ENCODE assay signal across 22 cellular contexts in genomic region chr9:93649610-93650261, GRCh38.
DNase-seq lines count a peak whose midpoint lies in the region; ATAC-seq and TF ChIP-seq lines count a peak whose summit lies in the region.
"Had no signal": no experiment of that assay in that cellular context is flagged by ENCODE, and none has a peak within 500 bp of the region (broad histone marks: within the 10 kb centered on the region; RNA-seq: fewer than 3 reads in every experiment).

No MANE protein-coding gene starts in this region.

- H3K27ac ChIP-seq in neuronal stem cell (replicated peaks; ENCODE audit: low read length) (no peak overlapping the region), GM23338 (ENCODE audit: low read depth) (no peak overlapping the region)
- H3K27ac ChIP-seq: dorsolateral prefrontal cortex, epithelial cell of prostate, foreskin keratinocyte, SJSA1, thoracic aorta, VCaP had no signal

- no peaks in the 10 kb centered on the region for H3K79me2 ChIP-seq in GM23338 (replicated peaks; ENCODE audit: insufficient read depth)

- H3K27me3 ChIP-seq in neuronal stem cell (ENCODE audit: control insufficient read depth in 3 of 3, insufficient read depth in 3 of 3, low read depth in 1 of 3, low read length in 3 of 3) (no peaks in the 10 kb centered on the region), GM23338 (ENCODE audit: insufficient read depth) (no peaks in the 10 kb centered on the region)
- H3K27me3 ChIP-seq: dorsolateral prefrontal cortex, foreskin keratinocyte, SJSA1 had no signal

- H2BK15ac ChIP-seq in neuronal stem cell (ENCODE audit: low read length): no peak overlapping the region

- H3K4ac ChIP-seq in neuronal stem cell (ENCODE audit: low read length): no peak overlapping the region

- DNase-seq in CD14-positive monocyte (ENCODE audit: low spot score) (peak; percentile 20), GM12864 (ENCODE audit: low read depth) (peak; percentile 10), neuronal stem cell (ENCODE audit: low spot score) (no peak), GM23338 (ENCODE audit: low spot score) (no peak)
- peak; percentile 29 for DNase-seq in activated CD8-positive, alpha-beta memory T cell treated with anti-CD3 and anti-CD28 coated beads, Interleukin-2, amount 50 U/mL, for 48 hours
- no peak for DNase-seq in activated T-helper 1 cell treated with anti-CD3 and anti-CD28 coated beads, Interleukin-12 subunit alpha, Interleukin-12 subunit beta, Interleukin-2, Interleukin-4 antibody, amounts not matched to agents 30 ng/mL and 10 ng/mL and 1 ng/mL, durations not matched to agents 14 hours and 24 hours and 36 hours (ENCODE audit: low spot score)
- DNase-seq: activated CD8-positive, alpha-beta T cell treated with anti-CD3 and anti-CD28 coated beads, Interleukin-2, amount 10 ng/mL, durations not matched to agents 7 days and 5 days; DMS53; H7; hippocampal formation; Kasumi-1; NCI-H1930; occipital lobe had no signal

- H3K27me3 Mint-ChIP-seq in CD14-positive monocyte (ENCODE audit: low read depth in 3 of 3) (no peaks in the 10 kb centered on the region), GM23338 (ENCODE audit: insufficient read depth, low read depth, poor library complexity) (peaks cover 2% of the 10 kb centered on the region)
- H3K27me3 Mint-ChIP-seq in activated T-helper 1 cell treated with anti-CD3 and anti-CD28 coated beads, Interleukin-12 subunit alpha, Interleukin-12 subunit beta, Interleukin-2, Interleukin-4 antibody, amounts not matched to agents 30 ng/mL and 10 ng/mL and 1 ng/mL, durations not matched to agents 14 hours and 24 hours and 36 hours (ENCODE audit: insufficient read depth): no peaks in the 10 kb centered on the region

- no peak overlapping the region for H2BK5ac ChIP-seq in neuronal stem cell (ENCODE audit: low read length)

- no peak overlapping the region for H3K4me3 Mint-ChIP-seq in CD14-positive monocyte
- no peak overlapping the region for H3K4me3 Mint-ChIP-seq in GM23338
- no peak overlapping the region for H3K4me3 Mint-ChIP-seq in activated T-helper 1 cell treated with anti-CD3 and anti-CD28 coated beads, Interleukin-12 subunit alpha, Interleukin-12 subunit beta, Interleukin-2, Interleukin-4 antibody, amounts not matched to agents 30 ng/mL and 10 ng/mL and 1 ng/mL, durations not matched to agents 14 hours and 24 hours and 36 hours
- H3K4me3 Mint-ChIP-seq: activated CD8-positive, alpha-beta T cell treated with anti-CD3 and anti-CD28 coated beads, Interleukin-2, amount 10 ng/mL, durations not matched to agents 7 days and 5 days; CD8-positive, alpha-beta T cell had no signal

- no peak overlapping the region for H2BK12ac ChIP-seq in neuronal stem cell (ENCODE audit: low read length)

- no peak overlapping the region for H2AFZ ChIP-seq in neuronal stem cell (ENCODE audit: low read length)
- H2AFZ ChIP-seq in GM23338: no peak overlapping the region

- intact Hi-C loops in CD14-positive monocyte (cut with micrococcal nuclease): no loop called here
- intact Hi-C loops in activated T-helper 1 cell treated with anti-CD3 and anti-CD28 coated beads, Interleukin-12 subunit alpha, Interleukin-12 subunit beta, Interleukin-2, Interleukin-4 antibody, amounts not matched to agents 30 ng/mL and 10 ng/mL and 1 ng/mL, durations not matched to agents 14 hours and 24 hours and 36 hours (cut with micrococcal nuclease): no loop called here

- H2BK120ac ChIP-seq in neuronal stem cell (ENCODE audit: low read depth, low read length): no peak overlapping the region

- 100% methylated on average over 5 of the region's 19 CpGs; no CpG with 5 or more reads in 1 of the 2 donors for WGBS in neuronal stem cell (ENCODE audit: extremely low coverage in 2 of 2, insufficient read length in 2 of 2, insufficient replicate concordance in 1 of 2), 2 donors

- no peak overlapping the region for H4K8ac ChIP-seq in neuronal stem cell (ENCODE audit: low read depth, low read length)

- H3K9me3 Mint-ChIP-seq in CD14-positive monocyte (no peaks in the 10 kb centered on the region), GM23338 (no peaks in the 10 kb centered on the region)
- H3K9me3 Mint-ChIP-seq in activated T-helper 1 cell treated with anti-CD3 and anti-CD28 coated beads, Interleukin-12 subunit alpha, Interleukin-12 subunit beta, Interleukin-2, Interleukin-4 antibody, amounts not matched to agents 30 ng/mL and 10 ng/mL and 1 ng/mL, durations not matched to agents 14 hours and 24 hours and 36 hours: no peaks in the 10 kb centered on the region
- H3K9me3 Mint-ChIP-seq: CD8-positive, alpha-beta T cell had no signal

- H3K9me2 ChIP-seq in GM23338 (ENCODE audit: insufficient read depth): no peaks in the 10 kb centered on the region

- H2AK5ac ChIP-seq in neuronal stem cell (ENCODE audit: low read depth, low read length): no peak overlapping the region

- H3K36me3 ChIP-seq in neuronal stem cell (replicated peaks in 1 of 2; ENCODE audit: control insufficient read depth in 2 of 2, insufficient read depth in 2 of 2, low read length in 2 of 2): peaks cover 30 to 88% of the 10 kb centered on the region in 2 donors
- no peaks in the 10 kb centered on the region for H3K36me3 ChIP-seq in GM23338 (ENCODE audit: insufficient read depth)

- no peaks in the 10 kb centered on the region for H4K20me1 ChIP-seq in GM23338 (replicated peaks; ENCODE audit: insufficient read depth)

- H3F3A ChIP-seq in GM23338 (replicated peaks; ENCODE audit: low read depth): no peaks in the 10 kb centered on the region

- no peak overlapping the region for H4K91ac ChIP-seq in neuronal stem cell (ENCODE audit: low read depth, low read length, poor library complexity)

- H3K27ac Mint-ChIP-seq in CD14-positive monocyte: no peak overlapping the region
- H3K27ac Mint-ChIP-seq in GM23338: no peak overlapping the region
- H3K27ac Mint-ChIP-seq in activated T-helper 1 cell treated with anti-CD3 and anti-CD28 coated beads, Interleukin-12 subunit alpha, Interleukin-12 subunit beta, Interleukin-2, Interleukin-4 antibody, amounts not matched to agents 30 ng/mL and 10 ng/mL and 1 ng/mL, durations not matched to agents 14 hours and 24 hours and 36 hours: no peak overlapping the region
- H3K27ac Mint-ChIP-seq: activated CD8-positive, alpha-beta T cell treated with anti-CD3 and anti-CD28 coated beads, Interleukin-2, amount 10 ng/mL, durations not matched to agents 7 days and 5 days; CD8-positive, alpha-beta T cell had no signal

- no peak for ATAC-seq in HG02610 (IDR thresholded peaks at IDR 0.05; ENCODE audit: unreplicated experiment)
- no peak for ATAC-seq in GM23338
- ATAC-seq: activated CD8-positive, alpha-beta T cell treated with anti-CD3 and anti-CD28 coated beads, Interleukin-2, amount 10 ng/mL, durations not matched to agents 7 days and 5 days; CD8-positive, alpha-beta T cell; foreskin keratinocyte; right cardiac atrium had no signal

- H3K9me3 ChIP-seq in neuronal stem cell (replicated peaks in 1 of 2; ENCODE audit: control insufficient read depth in 2 of 2, insufficient read depth in 1 of 2, low read depth in 1 of 2, low read length in 2 of 2): peaks cover 0 to 5% of the 10 kb centered on the region in 2 donors
- H3K9me3 ChIP-seq: SJSA1, thoracic aorta had no signal

- TF ChIP-seq CTCF in CD14-positive monocyte (IDR thresholded peaks at IDR 0.05) (no peak), GM12864 (IDR thresholded peaks at IDR 0.05; ENCODE audit: low read depth, low read length, missing control alignments) (no peak), GM23338 (conservative IDR thresholded peaks at IDR 0.05; ENCODE audit: low read depth in 2 of 2) (no peak)

- H3K4me1 ChIP-seq in neuronal stem cell (ENCODE audit: control insufficient read depth in 2 of 2, insufficient read depth in 1 of 2, low read depth in 1 of 2, low read length in 2 of 2) (peaks cover 0 to 2% of the 10 kb centered on the region in 2 donors), GM23338 (ENCODE audit: insufficient read depth) (no peaks in the 10 kb centered on the region)
- H3K4me1 ChIP-seq: foreskin keratinocyte, SJSA1 had no signal

- peak overlapping the region; percentile 10 for H3K14ac ChIP-seq in neuronal stem cell (ENCODE audit: low read length)

- H3K9ac ChIP-seq in neuronal stem cell (ENCODE audit: low read depth, low read length, poor library complexity): no peak overlapping the region

- H3K36me3 Mint-ChIP-seq in CD14-positive monocyte (peaks cover 61 to 63% of the 10 kb centered on the region in 2 donors), GM23338 (ENCODE audit: low read depth) (no peaks in the 10 kb centered on the region)
- peaks cover 12% of the 10 kb centered on the region for H3K36me3 Mint-ChIP-seq in activated T-helper 1 cell treated with anti-CD3 and anti-CD28 coated beads, Interleukin-12 subunit alpha, Interleukin-12 subunit beta, Interleukin-2, Interleukin-4 antibody, amounts not matched to agents 30 ng/mL and 10 ng/mL and 1 ng/mL, durations not matched to agents 14 hours and 24 hours and 36 hours (ENCODE audit: low read depth)

- no peaks in the 10 kb centered on the region for H3K4me1 Mint-ChIP-seq in CD14-positive monocyte
- no peaks in the 10 kb centered on the region for H3K4me1 Mint-ChIP-seq in GM23338
- no peaks in the 10 kb centered on the region for H3K4me1 Mint-ChIP-seq in activated T-helper 1 cell treated with anti-CD3 and anti-CD28 coated beads, Interleukin-12 subunit alpha, Interleukin-12 subunit beta, Interleukin-2, Interleukin-4 antibody, amounts not matched to agents 30 ng/mL and 10 ng/mL and 1 ng/mL, durations not matched to agents 14 hours and 24 hours and 36 hours (ENCODE audit: low read depth)

- H3K4me3 ChIP-seq in GM12864 (ENCODE audit: low read depth, low read length): no peak overlapping the region
- peak overlapping the region in 1 of 2 donors; percentile 31 for H3K4me3 ChIP-seq in neuronal stem cell (ENCODE audit: low read length in 2 of 2)
- H3K4me3 ChIP-seq in GM23338: no peak overlapping the region
- H3K4me3 ChIP-seq: dorsolateral prefrontal cortex, SJSA1, thoracic aorta had no signal

- H3K23ac ChIP-seq in neuronal stem cell (ENCODE audit: low read depth, low read length, poor library complexity): no peak overlapping the region

- no peak overlapping the region for H3K18ac ChIP-seq in neuronal stem cell (ENCODE audit: low read length)

- no peak overlapping the region for H3K4me2 ChIP-seq in neuronal stem cell (ENCODE audit: insufficient read depth, low read length, poor library complexity, severe bottlenecking)
- no peak overlapping the region for H3K4me2 ChIP-seq in GM23338

- peaks cover 2% of the 10 kb centered on the region for H3K79me1 ChIP-seq in neuronal stem cell (ENCODE audit: low read depth, low read length)

TF ChIP-seq in GM23338, 12 proteins besides CTCF, POLR2A, EP300 and RAD21 (continues in another document):
- TF ChIP-seq JUNB (IDR thresholded peaks at IDR 0.05; ENCODE audit: unreplicated experiment): no peak
- no peak for TF ChIP-seq CREB1 (CRISPR knock-in tag; IDR thresholded peaks at IDR 0.05; ENCODE audit: low read depth)
- no peak for TF ChIP-seq ZNF331 (CRISPR knock-in tag; IDR thresholded peaks at IDR 0.05; ENCODE audit: low read depth)
- no peak for TF ChIP-seq EZH2 (IDR thresholded peaks at IDR 0.05; ENCODE audit: low read depth, unreplicated experiment)
- no peak for TF ChIP-seq NANOG (IDR thresholded peaks at IDR 0.05; ENCODE audit: borderline replicate concordance)
- TF ChIP-seq ZNF114 (CRISPR knock-in tag; IDR thresholded peaks at IDR 0.05): no peak
- no peak for TF ChIP-seq POLR2AphosphoS5 (IDR thresholded peaks at IDR 0.05; ENCODE audit: low read depth)
- no peak for TF ChIP-seq EZH2phosphoT487 (IDR thresholded peaks at IDR 0.05; ENCODE audit: unreplicated experiment)

Comparison
In these comparisons a context has a peak if more than half of its experiments do, and no peak if none do; other contexts are left out.
1. DNase-seq: peak in CD14-positive monocyte (single experiment), GM12864 (single experiment) and activated CD8-positive, alpha-beta memory T cell treated with anti-CD3 and anti-CD28 coated beads, Interleukin-2, amount 50 U/mL, for 48 hours (single experiment); none in neuronal stem cell (single experiment), GM23338 (single experiment) and activated T-helper 1 cell treated with anti-CD3 and anti-CD28 coated beads, Interleukin-12 subunit alpha, Interleukin-12 subunit beta, Interleukin-2, Interleukin-4 antibody, amounts not matched to agents 30 ng/mL and 10 ng/mL and 1 ng/mL, durations not matched to agents 14 hours and 24 hours and 36 hours (single experiment).